In the genomic region with DNA sequence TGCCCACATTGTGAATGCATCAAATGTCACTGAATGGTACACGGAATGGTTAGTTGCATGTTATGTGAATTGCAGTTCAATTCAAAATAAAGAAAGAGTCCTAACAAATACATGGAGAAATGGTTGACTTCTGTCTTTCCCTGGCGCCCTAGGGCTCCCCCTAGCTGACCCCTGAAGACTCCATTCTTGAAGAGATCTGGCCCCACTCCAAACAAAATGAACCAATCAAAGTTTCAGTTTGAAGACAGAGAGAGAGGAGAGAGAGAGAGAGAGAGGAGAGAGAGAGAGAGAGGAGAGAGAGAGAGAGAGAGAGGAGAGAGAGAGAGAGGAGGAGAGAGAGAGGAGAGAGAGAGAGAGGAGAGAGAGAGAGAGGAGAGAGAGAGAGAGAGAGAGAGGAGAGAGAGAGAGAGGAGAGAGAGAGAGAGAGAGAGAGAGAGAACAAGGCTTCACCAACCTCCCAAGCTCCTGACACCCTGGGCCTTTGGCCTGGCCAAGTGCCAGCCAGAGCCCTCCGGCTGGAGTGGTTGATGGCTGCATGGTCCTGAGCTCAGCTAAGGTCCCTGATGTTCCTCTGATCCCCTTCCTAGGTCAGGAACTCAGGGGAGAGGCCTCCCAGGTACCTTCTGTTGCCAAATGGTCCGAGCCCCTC, we compare ENCODE assay signal across 1 cellular context.
TF ChIP-seq lines count a peak whose summit lies in the region.

No MANE protein-coding gene starts in this region.

TF ChIP-seq in GM12878, 131 proteins besides CTCF, POLR2A, EP300 and RAD21:
- TF ChIP-seq ZZZ3 (IDR thresholded peaks at IDR 0.05; ENCODE audit: control insufficient read depth, insufficient read length, low read depth), result peak; percentile 42
- TF ChIP-seq MTA3 (IDR thresholded peaks at IDR 0.05; ENCODE audit: borderline replicate concordance, low read length), result no peak
